3 cellular contexts compared by ENCODE assay signal in the genomic region with DNA sequence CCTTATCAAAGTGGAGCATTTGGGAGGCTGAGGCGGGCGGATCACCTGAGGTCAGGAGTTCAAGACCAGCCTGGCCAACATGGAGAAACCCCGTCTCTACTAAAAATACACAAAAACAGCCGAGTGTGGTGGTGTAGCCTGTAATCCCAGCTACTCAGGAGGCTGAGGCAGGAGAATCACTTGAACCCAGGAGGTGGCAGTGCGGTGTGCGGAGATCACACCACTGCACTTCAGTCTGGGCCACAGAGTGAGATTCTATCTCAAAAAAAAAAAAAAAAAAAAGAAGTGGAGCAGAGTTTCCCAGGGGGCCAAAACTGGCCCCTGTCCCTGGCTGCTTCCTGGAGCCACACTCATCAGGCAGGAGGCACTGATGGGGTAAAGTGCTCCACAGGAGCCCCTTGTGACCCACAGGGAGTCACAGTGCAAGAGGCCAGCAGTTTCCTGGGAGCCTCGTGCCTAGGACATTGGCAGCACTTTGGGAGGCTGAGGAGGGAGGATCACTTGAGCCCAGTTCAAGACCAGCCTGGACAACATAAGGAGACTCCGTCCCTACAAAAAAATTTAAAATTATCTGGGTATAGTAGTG.
TF ChIP-seq lines count a peak whose summit lies in the region.

No MANE protein-coding gene starts in this region.

TF ChIP-seq in A549, 52 proteins besides CTCF, POLR2A, EP300 and RAD21 (continued from another document):
- TF ChIP-seq MYC (IDR thresholded peaks at IDR 0.05; ENCODE audit: borderline replicate concordance, low read length), result no peak
- TF ChIP-seq EHMT2 (IDR thresholded peaks at IDR 0.05; ENCODE audit: low read depth), result no peak
- no peak for TF ChIP-seq JUN (IDR thresholded peaks at IDR 0.05)
- no peak for TF ChIP-seq HOXA7 (CRISPR knock-in tag; IDR thresholded peaks at IDR 0.05)
- TF ChIP-seq MAZ (IDR thresholded peaks at IDR 0.05; ENCODE audit: borderline replicate concordance, low read depth, low read length), result no peak
- no peak for TF ChIP-seq CEBPB (IDR thresholded peaks at IDR 0.05)
- no peak for TF ChIP-seq SREBF2 (IDR thresholded peaks at IDR 0.05)
- no peak for TF ChIP-seq EHF (CRISPR knock-in tag; IDR thresholded peaks at IDR 0.05)
- TF ChIP-seq RCOR1 (IDR thresholded peaks at IDR 0.05; ENCODE audit: low read depth, low read length), result no peak
- no peak for TF ChIP-seq NR3C1 (IDR thresholded peaks at IDR 0.05)
- TF ChIP-seq, protein P1, sequence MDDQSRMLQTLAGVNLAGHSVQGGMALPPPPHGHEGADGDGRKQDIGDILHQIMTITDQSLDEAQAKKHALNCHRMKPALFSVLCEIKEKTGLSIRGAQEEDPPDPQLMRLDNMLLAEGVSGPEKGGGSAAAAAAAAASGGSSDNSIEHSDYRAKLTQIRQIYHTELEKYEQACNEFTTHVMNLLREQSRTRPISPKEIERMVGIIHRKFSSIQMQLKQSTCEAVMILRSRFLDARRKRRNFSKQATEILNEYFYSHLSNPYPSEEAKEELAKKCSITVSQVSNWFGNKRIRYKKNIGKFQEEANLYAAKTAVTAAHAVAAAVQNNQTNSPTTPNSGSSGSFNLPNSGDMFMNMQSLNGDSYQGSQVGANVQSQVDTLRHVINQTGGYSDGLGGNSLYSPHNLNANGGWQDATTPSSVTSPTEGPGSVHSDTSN (IDR thresholded peaks at IDR 0.05), result no peak
- no peak for TF ChIP-seq CHD4 (IDR thresholded peaks at IDR 0.05; ENCODE audit: borderline replicate concordance)
- TF ChIP-seq CHD2 (IDR thresholded peaks at IDR 0.05; ENCODE audit: low read length, partially characterized antibody), result no peak
- TF ChIP-seq RFX5 (IDR thresholded peaks at IDR 0.05), result no peak
- TF ChIP-seq TP53 (CRISPR knock-in tag; IDR thresholded peaks at IDR 0.05), result no peak
- no peak for TF ChIP-seq ZFP36 (IDR thresholded peaks at IDR 0.05; ENCODE audit: borderline replicate concordance, partially characterized antibody)

TF ChIP-seq in HEK293, 187 proteins besides CTCF, POLR2A, EP300 and RAD21:
- TF ChIP-seq, protein P2, sequence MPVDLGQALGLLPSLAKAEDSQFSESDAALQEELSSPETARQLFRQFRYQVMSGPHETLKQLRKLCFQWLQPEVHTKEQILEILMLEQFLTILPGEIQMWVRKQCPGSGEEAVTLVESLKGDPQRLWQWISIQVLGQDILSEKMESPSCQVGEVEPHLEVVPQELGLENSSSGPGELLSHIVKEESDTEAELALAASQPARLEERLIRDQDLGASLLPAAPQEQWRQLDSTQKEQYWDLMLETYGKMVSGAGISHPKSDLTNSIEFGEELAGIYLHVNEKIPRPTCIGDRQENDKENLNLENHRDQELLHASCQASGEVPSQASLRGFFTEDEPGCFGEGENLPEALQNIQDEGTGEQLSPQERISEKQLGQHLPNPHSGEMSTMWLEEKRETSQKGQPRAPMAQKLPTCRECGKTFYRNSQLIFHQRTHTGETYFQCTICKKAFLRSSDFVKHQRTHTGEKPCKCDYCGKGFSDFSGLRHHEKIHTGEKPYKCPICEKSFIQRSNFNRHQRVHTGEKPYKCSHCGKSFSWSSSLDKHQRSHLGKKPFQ (tag by site-specific recombination; IDR thresholded peaks at IDR 0.05), result peak; percentile 66; the same call in 1 of the 2 replicates
- no peak for TF ChIP-seq SALL2 (tag by site-specific recombination; IDR thresholded peaks at IDR 0.05; ENCODE audit: borderline replicate concordance)
- TF ChIP-seq ZNF132 (tag by site-specific recombination; IDR thresholded peaks at IDR 0.05; ENCODE audit: borderline replicate concordance), result no peak
- TF ChIP-seq ZIC2 (tag by site-specific recombination; IDR thresholded peaks at IDR 0.05), result peak; percentile 90
- peak; percentile 77 for TF ChIP-seq GLIS1 (tag by site-specific recombination; IDR thresholded peaks at IDR 0.05)
- no peak for TF ChIP-seq YY2 (tag by site-specific recombination; IDR thresholded peaks at IDR 0.05)

TF ChIP-seq in SK-N-SH treated with all-trans-retinoic acid at 6 μM for 48 hours, 23 proteins besides CTCF, POLR2A, EP300 and RAD21 (continued from another document):
- TF ChIP-seq, protein P3, sequence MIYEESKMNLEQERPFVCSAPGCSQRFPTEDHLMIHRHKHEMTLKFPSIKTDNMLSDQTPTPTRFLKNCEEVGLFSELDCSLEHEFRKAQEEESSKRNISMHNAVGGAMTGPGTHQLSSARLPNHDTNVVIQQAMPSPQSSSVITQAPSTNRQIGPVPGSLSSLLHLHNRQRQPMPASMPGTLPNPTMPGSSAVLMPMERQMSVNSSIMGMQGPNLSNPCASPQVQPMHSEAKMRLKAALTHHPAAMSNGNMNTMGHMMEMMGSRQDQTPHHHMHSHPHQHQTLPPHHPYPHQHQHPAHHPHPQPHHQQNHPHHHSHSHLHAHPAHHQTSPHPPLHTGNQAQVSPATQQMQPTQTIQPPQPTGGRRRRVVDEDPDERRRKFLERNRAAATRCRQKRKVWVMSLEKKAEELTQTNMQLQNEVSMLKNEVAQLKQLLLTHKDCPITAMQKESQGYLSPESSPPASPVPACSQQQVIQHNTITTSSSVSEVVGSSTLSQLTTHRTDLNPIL (CRISPR knock-in tag; IDR thresholded peaks at IDR 0.05; ENCODE audit: low read depth), result no peak
- TF ChIP-seq, protein P4, sequence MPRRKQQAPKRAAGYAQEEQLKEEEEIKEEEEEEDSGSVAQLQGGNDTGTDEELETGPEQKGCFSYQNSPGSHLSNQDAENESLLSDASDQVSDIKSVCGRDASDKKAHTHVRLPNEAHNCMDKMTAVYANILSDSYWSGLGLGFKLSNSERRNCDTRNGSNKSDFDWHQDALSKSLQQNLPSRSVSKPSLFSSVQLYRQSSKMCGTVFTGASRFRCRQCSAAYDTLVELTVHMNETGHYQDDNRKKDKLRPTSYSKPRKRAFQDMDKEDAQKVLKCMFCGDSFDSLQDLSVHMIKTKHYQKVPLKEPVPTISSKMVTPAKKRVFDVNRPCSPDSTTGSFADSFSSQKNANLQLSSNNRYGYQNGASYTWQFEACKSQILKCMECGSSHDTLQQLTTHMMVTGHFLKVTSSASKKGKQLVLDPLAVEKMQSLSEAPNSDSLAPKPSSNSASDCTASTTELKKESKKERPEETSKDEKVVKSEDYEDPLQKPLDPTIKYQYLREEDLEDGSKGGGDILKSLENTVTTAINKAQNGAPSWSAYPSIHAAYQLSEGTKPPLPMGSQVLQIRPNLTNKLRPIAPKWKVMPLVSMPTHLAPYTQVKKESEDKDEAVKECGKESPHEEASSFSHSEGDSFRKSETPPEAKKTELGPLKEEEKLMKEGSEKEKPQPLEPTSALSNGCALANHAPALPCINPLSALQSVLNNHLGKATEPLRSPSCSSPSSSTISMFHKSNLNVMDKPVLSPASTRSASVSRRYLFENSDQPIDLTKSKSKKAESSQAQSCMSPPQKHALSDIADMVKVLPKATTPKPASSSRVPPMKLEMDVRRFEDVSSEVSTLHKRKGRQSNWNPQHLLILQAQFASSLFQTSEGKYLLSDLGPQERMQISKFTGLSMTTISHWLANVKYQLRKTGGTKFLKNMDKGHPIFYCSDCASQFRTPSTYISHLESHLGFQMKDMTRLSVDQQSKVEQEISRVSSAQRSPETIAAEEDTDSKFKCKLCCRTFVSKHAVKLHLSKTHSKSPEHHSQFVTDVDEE (CRISPR knock-in tag; IDR thresholded peaks at IDR 0.05), result no peak
- no peak for TF ChIP-seq ISL1 (CRISPR knock-in tag; IDR thresholded peaks at IDR 0.05)
- TF ChIP-seq BACH2 (CRISPR knock-in tag; IDR thresholded peaks at IDR 0.05; ENCODE audit: borderline replicate concordance), result no peak
- TF ChIP-seq, protein P5, sequence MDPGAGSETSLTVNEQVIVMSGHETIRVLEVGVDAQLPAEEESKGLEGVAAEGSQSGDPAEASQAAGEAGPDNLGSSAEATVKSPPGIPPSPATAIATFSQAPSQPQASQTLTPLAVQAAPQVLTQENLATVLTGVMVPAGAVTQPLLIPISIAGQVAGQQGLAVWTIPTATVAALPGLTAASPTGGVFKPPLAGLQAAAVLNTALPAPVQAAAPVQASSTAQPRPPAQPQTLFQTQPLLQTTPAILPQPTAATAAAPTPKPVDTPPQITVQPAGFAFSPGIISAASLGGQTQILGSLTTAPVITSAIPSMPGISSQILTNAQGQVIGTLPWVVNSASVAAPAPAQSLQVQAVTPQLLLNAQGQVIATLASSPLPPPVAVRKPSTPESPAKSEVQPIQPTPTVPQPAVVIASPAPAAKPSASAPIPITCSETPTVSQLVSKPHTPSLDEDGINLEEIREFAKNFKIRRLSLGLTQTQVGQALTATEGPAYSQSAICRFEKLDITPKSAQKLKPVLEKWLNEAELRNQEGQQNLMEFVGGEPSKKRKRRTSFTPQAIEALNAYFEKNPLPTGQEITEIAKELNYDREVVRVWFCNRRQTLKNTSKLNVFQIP (CRISPR knock-in tag; IDR thresholded peaks at IDR 0.05; ENCODE audit: borderline replicate concordance, low read depth), result no peak
- no peak for TF ChIP-seq ZNF8 (CRISPR knock-in tag; IDR thresholded peaks at IDR 0.05)
- TF ChIP-seq ZNF565 (CRISPR knock-in tag; conservative IDR thresholded peaks at IDR 0.05; ENCODE audit: low read depth), result no peak
- TF ChIP-seq ESRRG (CRISPR knock-in tag; IDR thresholded peaks at IDR 0.05), result no peak
- TF ChIP-seq, protein P6, sequence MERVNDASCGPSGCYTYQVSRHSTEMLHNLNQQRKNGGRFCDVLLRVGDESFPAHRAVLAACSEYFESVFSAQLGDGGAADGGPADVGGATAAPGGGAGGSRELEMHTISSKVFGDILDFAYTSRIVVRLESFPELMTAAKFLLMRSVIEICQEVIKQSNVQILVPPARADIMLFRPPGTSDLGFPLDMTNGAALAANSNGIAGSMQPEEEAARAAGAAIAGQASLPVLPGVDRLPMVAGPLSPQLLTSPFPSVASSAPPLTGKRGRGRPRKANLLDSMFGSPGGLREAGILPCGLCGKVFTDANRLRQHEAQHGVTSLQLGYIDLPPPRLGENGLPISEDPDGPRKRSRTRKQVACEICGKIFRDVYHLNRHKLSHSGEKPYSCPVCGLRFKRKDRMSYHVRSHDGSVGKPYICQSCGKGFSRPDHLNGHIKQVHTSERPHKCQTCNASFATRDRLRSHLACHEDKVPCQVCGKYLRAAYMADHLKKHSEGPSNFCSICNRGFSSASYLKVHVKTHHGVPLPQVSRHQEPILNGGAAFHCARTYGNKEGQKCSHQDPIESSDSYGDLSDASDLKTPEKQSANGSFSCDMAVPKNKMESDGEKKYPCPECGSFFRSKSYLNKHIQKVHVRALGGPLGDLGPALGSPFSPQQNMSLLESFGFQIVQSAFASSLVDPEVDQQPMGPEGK (CRISPR knock-in tag; IDR thresholded peaks at IDR 0.05; ENCODE audit: borderline replicate concordance), result no peak
- TF ChIP-seq ZFP30 (CRISPR knock-in tag; IDR thresholded peaks at IDR 0.05), result no peak
- no peak for TF ChIP-seq OSR1 (CRISPR knock-in tag; IDR thresholded peaks at IDR 0.05)
- no peak for TF ChIP-seq CSDC2 (CRISPR knock-in tag; IDR thresholded peaks at IDR 0.05)
